ENCODE assay signal across 8 cellular contexts in genomic region chr4:44725861-44726820, GRCh38. TPM values are rescaled to one million over a fixed set of nuclear protein-coding genes. Genes with fewer than 3 reads are reported as not detected.
DNase-seq lines count a peak whose midpoint lies in the region; TF ChIP-seq lines count a peak whose summit lies in the region.

GNPDA2 (minus strand) TSS chr4:44726556; CDS start chr4:44722207, 4,349 bp downstream.

- H3K79me2 ChIP-seq in Loucy (ENCODE audit: insufficient read depth, low read length), result peaks cover 39% of the 10 kb centered on the region

- H4K20me1 ChIP-seq in Loucy (ENCODE audit: insufficient read depth, low read length, poor library complexity, severe bottlenecking), result peaks cover 38% of the 10 kb centered on the region

- peak within 1 kb of the TSS; percentile 82 for H3K4me3 ChIP-seq in H7 (ENCODE audit: insufficient read depth, low read depth, low read length)
- peak within 1 kb of the TSS; percentile 96 for H3K4me3 ChIP-seq in Loucy (ENCODE audit: low read length, poor library complexity, severe bottlenecking)
- peak within 1 kb of the TSS; percentile 91 for H3K4me3 ChIP-seq in neuron (ENCODE audit: low read length)
- peak within 1 kb of the TSS; percentile 76 to 94 (median 92) for H3K4me3 ChIP-seq in subcutaneous abdominal adipose tissue (ENCODE audit: low read depth in 1 of 5, low read length in 5 of 5)

- no peaks in the 10 kb centered on the region for H3K9me2 ChIP-seq in Loucy (replicated peaks; ENCODE audit: low read depth, low read length)

- H3F3A ChIP-seq in Loucy (ENCODE audit: low read depth), result no peaks in the 10 kb centered on the region

- peak within 1 kb of the TSS; percentile 90 for H3K4me2 ChIP-seq in Loucy (ENCODE audit: low read depth, low read length, poor library complexity, severe bottlenecking)

- H3K9me3 ChIP-seq in Loucy (ENCODE audit: insufficient read depth, low read depth, low read length) (no peaks in the 10 kb centered on the region), neuron (ENCODE audit: low read length) (no peaks in the 10 kb centered on the region), subcutaneous abdominal adipose tissue (ENCODE audit: control insufficient read depth in 5 of 5, low read length in 5 of 5) (no peaks in the 10 kb centered on the region)

- peak; percentile 88 for DNase-seq in ELR (ENCODE audit: low read depth)
- DNase-seq in H7, result peak; percentile 85
- DNase-seq in SHP77 treated with DMSO at 0.1 percent for 48 hours (lab: John Stamatoyannopoulos, UW), result peak; percentile 52
- peak; percentile 68 for DNase-seq in activated gamma-delta T cell treated with anti-CD3 and anti-CD28 coated beads, Interleukin-2, amount 50 U/mL, for 16 hours (ENCODE audit: low read depth)
- DNase-seq in foreskin melanocyte, result peak; percentile 79

- H3K36me3 ChIP-seq in H7 (replicated peaks; ENCODE audit: control insufficient read depth, insufficient read depth, low read length) (no peaks in the 10 kb centered on the region), Loucy (ENCODE audit: insufficient read depth, low read length) (no peaks in the 10 kb centered on the region), neuron (ENCODE audit: insufficient read depth, low read length) (no peaks in the 10 kb centered on the region), subcutaneous abdominal adipose tissue (ENCODE audit: control insufficient read depth in 5 of 5, insufficient read depth in 5 of 5, low read length in 5 of 5) (no peaks in the 10 kb centered on the region)

- peak within 1 kb of the TSS; percentile 80 for H3K27ac ChIP-seq in subcutaneous abdominal adipose tissue (ENCODE audit: low read depth, low read length)

- H3K4me1 ChIP-seq in Loucy (ENCODE audit: insufficient read depth, low read length, poor library complexity, severe bottlenecking), result peaks cover 31% of the 10 kb centered on the region
- H3K4me1 ChIP-seq in neuron (ENCODE audit: insufficient read depth, low read length), result peaks cover 13% of the 10 kb centered on the region
- H3K4me1 ChIP-seq in subcutaneous abdominal adipose tissue (ENCODE audit: control insufficient read depth in 5 of 5, insufficient read depth in 5 of 5, low read length in 5 of 5), result peaks cover 0 to 23% (median 20%) of the 10 kb centered on the region in 5 donors

- peak; percentile 32 for TF ChIP-seq CTCF in Loucy (conservative IDR thresholded peaks at IDR 0.05; ENCODE audit: low read length)

- H2AFZ ChIP-seq in Loucy (ENCODE audit: low read length) (peak within 1 kb of the TSS; percentile 100), neuron (ENCODE audit: low read depth, low read length) (peak within 1 kb of the TSS; percentile 98)

- H3K9ac ChIP-seq in Loucy (ENCODE audit: low read depth, low read length, poor library complexity, severe bottlenecking) (peak within 1 kb of the TSS; percentile 92), subcutaneous abdominal adipose tissue (ENCODE audit: low read length in 5 of 5) (peak within 1 kb of the TSS; percentile 50 to 96 (median 80))

- peaks cover 2% of the 10 kb centered on the region; the same call in 1 of the 2 replicates for H3K27me3 ChIP-seq in H7 (ENCODE audit: control insufficient read depth, insufficient read depth, low read length)
- H3K27me3 ChIP-seq in Loucy (ENCODE audit: insufficient read depth, low read length, poor library complexity, severe bottlenecking), result peaks cover 42% of the 10 kb centered on the region
- no peaks in the 10 kb centered on the region for H3K27me3 ChIP-seq in neuron (ENCODE audit: insufficient read depth, low read length)
- no peaks in the 10 kb centered on the region for H3K27me3 ChIP-seq in subcutaneous abdominal adipose tissue (ENCODE audit: control insufficient read depth in 5 of 5, insufficient read depth in 4 of 5, low read length in 5 of 5)

RNA-seq across cellular contexts. Expression of gene GNPDA2, which starts in this region (rescaled TPM):
- 6.4 and 7.7 TPM in 2 replicates for total RNA-seq in H7 (2014; rRNA removed; shearing (Covaris generic))

Comparison
In these comparisons a context has a peak if more than half of its experiments do, and no peak if none do; other contexts are left out.
1. Peak in every context shown above with its lines: DNase-seq, H3K4me3 ChIP-seq and H3K27ac ChIP-seq.